In the genomic region with DNA sequence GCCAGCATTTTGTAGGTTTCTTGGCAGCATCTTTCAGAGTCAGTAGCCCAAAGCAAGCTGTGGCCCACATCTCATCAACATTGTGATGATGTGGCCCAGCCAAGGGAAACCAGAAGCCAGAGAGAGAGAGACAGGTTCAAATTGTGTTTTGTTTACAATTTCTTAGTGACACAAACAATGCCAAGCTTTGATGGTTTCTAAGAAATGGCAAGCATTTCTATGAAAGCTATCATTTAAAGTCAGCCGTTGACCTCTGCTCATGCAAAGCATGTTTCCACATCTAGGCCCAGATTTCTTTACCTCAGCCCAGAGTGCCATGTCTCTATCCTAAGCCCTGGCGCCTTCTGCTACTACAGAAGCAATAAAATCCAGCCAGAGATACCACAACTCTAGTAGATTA, we compare ENCODE assay signal across 36 cellular contexts. TPM values are rescaled to one million over a fixed set of nuclear protein-coding genes. Genes with fewer than 3 reads are reported as not detected.
"Had no signal": no experiment of that assay in that cellular context is flagged by ENCODE, and none has a peak within 500 bp of the region (broad histone marks: within the 10 kb centered on the region; RNA-seq: fewer than 3 reads in every experiment).

No MANE protein-coding gene starts in this region.

- H3K4me3 Mint-ChIP-seq: immature natural killer cell; naive thymus-derived CD8-positive, alpha-beta T cell; nephron; neural crest cell; stimulated activated memory B cell treated with anti-CD40 and anti-IgM and Interleukin-4, amounts not matched to agents 10 μg/mL and 1 μg/mL and 100 μg/mL, for 72 hours; stimulated activated naive CD8-positive, alpha-beta T cell treated with anti-CD3 and anti-CD28 coated beads, Interleukin-15, amount 100 ng/mL, for 72 hours had no signal

- ATAC-seq: left colon; left lung; lower lobe of right lung; naive thymus-derived CD8-positive, alpha-beta T cell; pancreas; right cardiac atrium; stimulated activated memory B cell treated with anti-CD40 and anti-IgM and Interleukin-4, amounts not matched to agents 10 μg/mL and 1 μg/mL and 100 μg/mL, for 72 hours; stimulated activated naive CD8-positive, alpha-beta T cell treated with anti-CD3 and anti-CD28 coated beads, Interleukin-15, amount 100 ng/mL, for 72 hours had no signal

- FAIRE-seq: islet of Langerhans, kidney, pancreas had no signal

- DNase-seq: hypothalamus; immature natural killer cell; kidney; left colon; left lung; lower lobe of right lung; mammary epithelial cell; mesenchymal stem cell; naive thymus-derived CD8-positive, alpha-beta T cell; nucleus accumbens; pancreas; posterior cingulate gyrus; retina; right cardiac atrium; sigmoid colon; stimulated activated CD4-positive, alpha-beta T cell treated with anti-CD3 and anti-CD28 coated beads, Interleukin-1b, Interleukin-23, amount 100 ng/mL, for 48 hours; stimulated activated CD4-positive, alpha-beta T cell treated with anti-CD3 and anti-CD28 coated beads, Interleukin-2, amount 100 ng/mL, for 48 hours; stimulated activated CD4-positive, alpha-beta T cell treated with anti-CD3 and anti-CD28 coated beads, Interleukin-4, amount 100 ng/mL, for 4 hours; stimulated activated CD8-positive, alpha-beta memory T cell treated with anti-CD3 and anti-CD28 coated beads, Interleukin-4, amount 100 ng/mL, for 48 hours; stimulated activated naive CD4-positive, alpha-beta T cell treated with Interleukin-2 at 50 U/mL for 16 hours; stimulated activated naive CD8-positive, alpha-beta T cell treated with anti-CD3 and anti-CD28 coated beads, Interleukin-15, amount 100 ng/mL, for 72 hours; substantia nigra; upper lobe of left lung had no signal

- H3K27me3 Mint-ChIP-seq: stimulated activated memory B cell treated with anti-CD40 and anti-IgM and Interleukin-4, amounts not matched to agents 10 μg/mL and 1 μg/mL and 100 μg/mL, for 72 hours; stimulated activated naive CD8-positive, alpha-beta T cell treated with anti-CD3 and anti-CD28 coated beads, Interleukin-15, amount 100 ng/mL, for 72 hours had no signal

- H3K27ac ChIP-seq: left lung, lower lobe of right lung, pancreas, prostate gland, tibial nerve, upper lobe of left lung, vagina had no signal

- H3K4me1 Mint-ChIP-seq: immature natural killer cell; nephron; neural crest cell; stimulated activated memory B cell treated with anti-CD40 and anti-IgM and Interleukin-4, amounts not matched to agents 10 μg/mL and 1 μg/mL and 100 μg/mL, for 72 hours had no signal

- H3K27ac Mint-ChIP-seq: immature natural killer cell; naive thymus-derived CD8-positive, alpha-beta T cell; nephron; stimulated activated memory B cell treated with anti-CD40 and anti-IgM and Interleukin-4, amounts not matched to agents 10 μg/mL and 1 μg/mL and 100 μg/mL, for 72 hours; stimulated activated naive CD8-positive, alpha-beta T cell treated with anti-CD3 and anti-CD28 coated beads, Interleukin-15, amount 100 ng/mL, for 72 hours had no signal

- H3K9me3 Mint-ChIP-seq: nephron, neural crest cell had no signal

- H3K4me3 ChIP-seq: left lung, lower lobe of right lung, pancreas, prostate gland, sigmoid colon, smooth muscle cell, tibial nerve, upper lobe of left lung, vagina had no signal

- H3K4me1 ChIP-seq: left lung, prostate gland, tibial nerve had no signal

- H3K27me3 ChIP-seq: left lung, pancreas, sigmoid colon, tibial nerve, upper lobe of left lung, vagina had no signal

- H3K36me3 Mint-ChIP-seq: immature natural killer cell had no signal

- H3K9me3 ChIP-seq: left lung, lower lobe of right lung, pancreas, prostate gland, sigmoid colon, upper lobe of left lung, vagina had no signal

- H3K36me3 ChIP-seq: left lung, lower lobe of right lung, pancreas, prostate gland, sigmoid colon, tibial nerve, upper lobe of left lung, vagina had no signal

RNA-seq across cellular contexts. Expression of a gene that starts 32.9 kb away (rescaled TPM):
- total RNA-seq: left colon, lower lobe of right lung, mammary epithelial cell, mucosa of gallbladder, osteoblast, pancreas, right cardiac atrium, sigmoid colon, smooth muscle cell, temporal lobe, urinary bladder, vagina had no signal
- polyA plus RNA-seq: immature natural killer cell; liver; mammary epithelial cell; naive thymus-derived CD8-positive, alpha-beta T cell; pancreas; right cardiac atrium; smooth muscle cell; urinary bladder had no signal
